Comparison of ENCODE assay signal across 2 cellular contexts in the genomic region with DNA sequence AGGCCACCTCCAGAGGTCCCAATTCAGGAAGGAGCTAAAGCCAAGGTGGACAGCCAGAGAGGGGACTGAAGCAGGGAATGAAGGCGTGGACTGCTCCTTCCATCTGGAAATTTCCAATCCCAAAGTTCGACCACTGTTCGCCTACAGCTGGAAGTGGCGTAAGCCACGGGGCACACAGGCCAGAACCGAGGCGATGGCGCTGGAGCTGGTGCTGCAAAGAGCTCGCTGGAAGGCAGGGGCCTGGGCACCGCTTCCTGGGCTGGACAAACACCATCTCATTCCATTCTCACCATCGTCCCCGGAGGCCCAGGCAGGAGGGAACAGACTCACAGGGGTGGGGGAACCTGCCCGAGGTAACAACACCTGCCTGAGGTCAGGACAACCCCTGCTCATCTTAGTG.
TF ChIP-seq lines count a peak whose summit lies in the region.

No MANE protein-coding gene starts in this region.

TF ChIP-seq in IMR-90, 13 proteins besides CTCF, POLR2A, EP300 and RAD21:
- TF ChIP-seq RCOR1 (IDR thresholded peaks at IDR 0.05; ENCODE audit: insufficient replicate concordance, low read length) (no peak), USF2 (IDR thresholded peaks at IDR 0.05; ENCODE audit: low read depth, low read length) (no peak), CEBPB (IDR thresholded peaks at IDR 0.05; ENCODE audit: low read depth, low read length) (no peak), MAFK (IDR thresholded peaks at IDR 0.05; ENCODE audit: low read depth, low read length) (no peak), CHD1 (IDR thresholded peaks at IDR 0.05; ENCODE audit: low read depth, low read length) (no peak), MXI1 (IDR thresholded peaks at IDR 0.05; ENCODE audit: borderline replicate concordance, low read depth, low read length) (no peak), RFX5 (IDR thresholded peaks at IDR 0.05; ENCODE audit: low read depth, low read length) (no peak), FOS (IDR thresholded peaks at IDR 0.05; ENCODE audit: low read depth, low read length) (no peak), SMC3 (IDR thresholded peaks at IDR 0.05; ENCODE audit: low read depth, low read length) (no peak), MAZ (IDR thresholded peaks at IDR 0.05; ENCODE audit: borderline replicate concordance, low read depth, low read length) (no peak), NFE2L2 (IDR thresholded peaks at IDR 0.05; ENCODE audit: low read depth, low read length) (no peak)

TF ChIP-seq in H1, 55 proteins besides CTCF, POLR2A, EP300 and RAD21:
- TF ChIP-seq ASH2L (IDR thresholded peaks at IDR 0.05; ENCODE audit: low read length), result no peak
- no peak for TF ChIP-seq SIN3A (conservative IDR thresholded peaks at IDR 0.05 in 1 of 2, IDR thresholded peaks at IDR 0.05 in 1 of 2; ENCODE audit: low read depth in 1 of 2, low read length in 2 of 2)
- TF ChIP-seq RNF2 (IDR thresholded peaks at IDR 0.05; ENCODE audit: borderline replicate concordance, low read depth, low read length, missing control alignments, poor library complexity, severe bottlenecking), result no peak
- no peak for TF ChIP-seq SRF (IDR thresholded peaks at IDR 0.05; ENCODE audit: low read depth, low read length)
- no peak for TF ChIP-seq JUND (IDR thresholded peaks at IDR 0.05; ENCODE audit: low read length)
- TF ChIP-seq, protein P1, sequence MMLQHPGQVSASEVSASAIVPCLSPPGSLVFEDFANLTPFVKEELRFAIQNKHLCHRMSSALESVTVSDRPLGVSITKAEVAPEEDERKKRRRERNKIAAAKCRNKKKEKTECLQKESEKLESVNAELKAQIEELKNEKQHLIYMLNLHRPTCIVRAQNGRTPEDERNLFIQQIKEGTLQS (IDR thresholded peaks at IDR 0.05; ENCODE audit: insufficient read depth, low read depth, low read length), result no peak
